16 cellular contexts compared by ENCODE assay signal in genomic region chr22:20153945-20154344, GRCh38.
DNase-seq lines count a peak whose midpoint lies in the region; ATAC-seq and TF ChIP-seq lines count a peak whose summit lies in the region.
"Had no signal": no experiment of that assay in that cellular context is flagged by ENCODE, and none has a peak within 500 bp of the region (broad histone marks: within the 10 kb centered on the region; RNA-seq: fewer than 3 reads in every experiment).

No MANE protein-coding gene starts in this region.

- H3K36me3 ChIP-seq in WERI-Rb-1, result no peaks in the 10 kb centered on the region
- H3K36me3 ChIP-seq: lower lobe of right lung, MG63 had no signal

- H3K9me3 ChIP-seq in WERI-Rb-1 (ENCODE audit: severe bottlenecking), result no peaks in the 10 kb centered on the region
- H3K9me3 ChIP-seq: body of pancreas, lower lobe of right lung, MG63 had no signal

- ATAC-seq in GM21381 (IDR thresholded peaks at IDR 0.05; ENCODE audit: unreplicated experiment), result no peak
- ATAC-seq: body of pancreas, lower lobe of right lung had no signal

- H3K27me3 ChIP-seq in WERI-Rb-1 (ENCODE audit: insufficient read depth, low read depth, severe bottlenecking), result no peaks in the 10 kb centered on the region
- H3K27me3 ChIP-seq: body of pancreas, MG63 had no signal

- H3K27ac ChIP-seq in WERI-Rb-1, result no peak overlapping the region
- H3K27ac ChIP-seq: body of pancreas, lower lobe of right lung had no signal

- H3K4me3 ChIP-seq in WERI-Rb-1 (ENCODE audit: low read depth, low read length), result no peak overlapping the region
- H3K4me3 ChIP-seq: body of pancreas, lower lobe of right lung, MG63 had no signal

- TF ChIP-seq CTCF in WERI-Rb-1 (IDR thresholded peaks at IDR 0.05; ENCODE audit: low read depth, low read length), result peak; percentile 50; the same call in 1 of the 2 replicates
- no peak for TF ChIP-seq CTCF in GM13976 (IDR thresholded peaks at IDR 0.05; ENCODE audit: borderline replicate concordance, control extremely low read depth, extremely low read depth, insufficient read depth, missing control alignments)

- in situ Hi-C loops in GM13976 (cut with MboI; ENCODE audit: low sequenced_read_pairs, unreplicated experiment), result loop anchor here (10.0 kb wide), 2 partner anchors 101 to 141 kb away; no protein-coding TSS in a partner anchor

- DNase-seq in ELF-1 (ENCODE audit: low read depth, low spot score) (peak; percentile 44), WERI-Rb-1 (peak; percentile 47), iPS-NIHi7 (ENCODE audit: extremely low spot score) (peak; percentile 53), GM13976 (ENCODE audit: low spot score) (no peak)
- no peak for DNase-seq in activated naive CD4-positive, alpha-beta T cell treated with Interleukin-2 at 50 U/mL for 16 hours
- DNase-seq: activated CD8-positive, alpha-beta T cell treated with anti-CD3 and anti-CD28 coated beads, Interleukin-2, amount 10 ng/mL, durations not matched to agents 7 days and 5 days; activated T-cell treated with anti-CD3 and anti-CD28 coated beads, Interleukin-2, amount 50 U/mL, for 48 hours; body of pancreas; dermis blood vessel endothelial cell; erythroblast; lower lobe of right lung; MG63; NCI-H1694 treated with DMSO at 0.1 percent for 48 hours; stimulated activated CD4-positive, alpha-beta T cell treated with anti-CD3 and anti-CD28 coated beads, Interleukin-4, amount 100 ng/mL, for 24 hours; T-helper 1 cell had no signal

Comparison
In these comparisons a context has a peak if more than half of its experiments do, and no peak if none do; other contexts are left out.
1. DNase-seq: peak in ELF-1 (single experiment), WERI-Rb-1 (single experiment) and iPS-NIHi7 (single experiment); none in activated naive CD4-positive, alpha-beta T cell treated with Interleukin-2 at 50 U/mL for 16 hours (single experiment) and GM13976 (single experiment).